ENCODE assay signal across 7 cellular contexts in the genomic region with DNA sequence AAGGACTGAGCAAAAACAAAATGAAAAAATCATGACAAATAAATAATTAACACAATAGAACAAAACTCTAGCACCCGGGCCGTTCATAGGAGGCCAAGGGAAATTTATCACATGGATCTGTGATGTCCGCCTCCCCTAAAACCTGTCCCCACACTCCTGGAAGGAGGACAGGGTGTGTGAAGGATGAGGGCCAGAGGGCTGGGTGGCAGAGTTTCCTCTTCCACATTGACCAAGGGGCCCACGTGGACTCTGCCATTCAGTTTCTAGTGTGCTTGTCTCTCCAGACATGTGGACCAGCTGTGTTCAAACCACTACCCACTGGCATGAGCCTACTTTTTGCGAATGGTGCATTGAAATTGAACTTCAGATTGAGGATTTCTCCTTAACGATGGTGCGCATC. TPM values are rescaled to one million over a fixed set of nuclear protein-coding genes. Genes with fewer than 3 reads are reported as not detected.
"Had no signal": no experiment of that assay in that cellular context is flagged by ENCODE, and none has a peak within 500 bp of the region (broad histone marks: within the 10 kb centered on the region; RNA-seq: fewer than 3 reads in every experiment).

No MANE protein-coding gene starts in this region.

- H3K4me3 Mint-ChIP-seq: IgD-negative memory B cell had no signal

- DNase-seq: IMR-90, KBM-7 had no signal

- H3K36me3 Mint-ChIP-seq: IgD-negative memory B cell had no signal

- H3K27ac Mint-ChIP-seq: IgD-negative memory B cell had no signal

- H3K4me1 Mint-ChIP-seq: IgD-negative memory B cell had no signal

- ATAC-seq: HepG2, K562 had no signal

RNA-seq across cellular contexts. Expression of gene PRRG3, which starts 6.3 kb away (rescaled TPM):
- total RNA-seq: HepG2, HT-29, HT1080, IMR-90, K562 had no signal

RNA-seq across cellular contexts. Expression of gene FATE1, which starts 14.3 kb away (rescaled TPM):
- total RNA-seq: HepG2, HT-29, HT1080, IMR-90, K562 had no signal

RNA-seq across cellular contexts. Expression of gene CNGA2, which starts 33.0 kb away (rescaled TPM):
- total RNA-seq: HepG2, HT-29, HT1080, IMR-90, K562 had no signal
